8 cellular contexts compared by ENCODE assay signal in the genomic region with DNA sequence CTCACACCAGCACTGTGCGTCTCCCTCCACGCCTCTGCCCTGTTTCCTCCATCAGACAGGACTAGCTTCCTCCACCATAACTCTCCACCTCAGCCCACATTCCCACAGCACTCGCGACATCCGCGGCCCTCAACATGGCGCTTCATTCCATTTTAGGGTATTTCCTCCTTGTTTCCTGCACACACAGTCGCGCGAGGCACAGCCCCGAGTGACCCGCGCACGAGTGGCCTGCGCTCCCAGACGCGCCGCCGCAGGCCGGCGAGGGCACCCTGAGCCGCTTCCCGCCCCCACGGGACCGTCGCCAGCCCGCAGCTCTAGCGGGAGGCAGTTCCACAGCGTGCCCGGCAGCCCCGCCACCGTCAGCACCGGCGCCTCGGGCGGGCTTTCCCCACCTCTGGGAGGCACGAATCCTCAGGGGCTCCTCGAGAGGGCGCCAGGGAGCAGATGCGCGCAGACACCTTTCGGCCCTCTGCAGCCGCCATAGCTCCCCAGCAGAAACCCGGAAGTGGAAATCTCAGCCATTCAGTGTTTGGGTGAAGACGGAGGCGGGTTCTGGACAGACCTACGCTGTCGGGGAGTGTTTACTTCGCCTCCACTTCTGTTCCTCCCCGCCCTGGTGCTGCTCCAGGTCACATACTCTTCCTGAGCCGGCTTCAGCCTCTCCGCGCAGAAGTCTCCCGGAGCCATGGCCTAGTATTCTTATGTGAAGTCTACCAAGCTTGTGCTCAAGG.
DNase-seq lines count a peak whose midpoint lies in the region; ATAC-seq, FAIRE-seq and TF ChIP-seq lines count a peak whose summit lies in the region.
"Not testable (repeated sequence)": the region's sequence is repeated elsewhere in the genome, so short reads cannot be mapped to it uniquely, and the experiment has no call there.

No MANE protein-coding gene starts in this region.

- 11 to 15% methylated on average over 54 of the region's 54 CpGs for WGBS in sigmoid colon, 2 donors
- WGBS in upper lobe of left lung, 2 donors: 12% methylated on average over 54 of the region's 54 CpGs

- peak overlapping the region; percentile 75 for H2AFZ ChIP-seq in HCT116 (ENCODE audit: low read depth, low read length, poor library complexity, severe bottlenecking)

- TF ChIP-seq POLR2A in GM12892 (IDR thresholded peaks at IDR 0.05; ENCODE audit: low read depth, low read length) (peak; percentile 92), HCT116 (IDR thresholded peaks at IDR 0.05; ENCODE audit: borderline replicate concordance, extremely low read depth, insufficient read depth, insufficient read length) (peak; percentile 92), sigmoid colon (IDR thresholded peaks at IDR 0.05) (peak; percentile 51 to 75), upper lobe of left lung (IDR thresholded peaks at IDR 0.05) (peak in 3 of 4 donors; percentile 49 to 80 (median 62))

- not testable (repeated sequence) for H3K79me2 ChIP-seq in HCT116 (ENCODE audit: insufficient read depth, low read length)

- not testable (repeated sequence) for H3K27me3 ChIP-seq in HCT116 (ENCODE audit: insufficient read depth, low read length); sigmoid colon; upper lobe of left lung

- not testable (repeated sequence) for BruUV-seq in HCT116 (replicated peaks; lab: Mats Ljungman, UMichigan)

- not testable (repeated sequence) for H3K9me2 ChIP-seq in HCT116 (ENCODE audit: insufficient read depth)

- H3K27ac Mint-ChIP-seq in activated CD4-positive, alpha-beta memory T cell treated with anti-CD3 and anti-CD28 coated beads, Interleukin-2, amount 10 ng/mL, durations not matched to agents 7 days and 5 days: not testable (repeated sequence)

- TF ChIP-seq CTCF in HCT116 (IDR thresholded peaks at IDR 0.05 in 2 of 3, conservative IDR thresholded peaks at IDR 0.05 in 1 of 3; ENCODE audit: borderline replicate concordance in 1 of 3, insufficient read depth in 1 of 3, low read depth in 2 of 3, low read length in 2 of 3): peak; percentile 58 to 87 (median 86); a peak in 5 of 6 replicates
- TF ChIP-seq CTCF in sigmoid colon (IDR thresholded peaks at IDR 0.05): peak; percentile 7 to 97 (median 54)
- peak; percentile 66 to 97 (median 88) for TF ChIP-seq CTCF in upper lobe of left lung (IDR thresholded peaks at IDR 0.05)

- peak overlapping the region; percentile 86 for H3K4me2 ChIP-seq in HCT116 (ENCODE audit: low read length)

- H4K20me1 ChIP-seq in HCT116 (ENCODE audit: insufficient read depth): not testable (repeated sequence)

- peaks cover 31% of the 10 kb centered on the region for H3K36me3 Mint-ChIP-seq in activated CD4-positive, alpha-beta memory T cell treated with anti-CD3 and anti-CD28 coated beads, Interleukin-2, amount 10 ng/mL, durations not matched to agents 7 days and 5 days (ENCODE audit: low read depth)

- H3K27ac ChIP-seq in HCT116 (ENCODE audit: low read depth, low read length) (peak overlapping the region; percentile 74), sigmoid colon (peak overlapping the region; percentile 87 to 93 (median 90)), upper lobe of left lung (peak overlapping the region; percentile 90 to 96 (median 93))

- intact Hi-C loops in HCT116 (cut with micrococcal nuclease); sigmoid colon (cut with DNase I): not testable (repeated sequence)

- H3K9me3 Mint-ChIP-seq in activated CD4-positive, alpha-beta memory T cell treated with anti-CD3 and anti-CD28 coated beads, Interleukin-2, amount 10 ng/mL, durations not matched to agents 7 days and 5 days: not testable (repeated sequence)

- not testable (repeated sequence) for FAIRE-seq in GM12892 (lab: Jason Lieb, UNC)

- not testable (repeated sequence) for H3K36me3 ChIP-seq in HCT116 (ENCODE audit: control insufficient read depth in 1 of 2, insufficient read depth in 2 of 2, low read length in 2 of 2)
- H3K36me3 ChIP-seq in sigmoid colon (peaks cover 0 to 15% (median 0%) of the 10 kb centered on the region in 4 donors), upper lobe of left lung (peaks cover 0 to 16% (median 3%) of the 10 kb centered on the region in 4 donors)

- in situ Hi-C loops in KBM-7 (cut with MboI; ENCODE audit: low pct_unique_long_range_greater_than_20kb, low sequenced_read_pairs): not testable (repeated sequence)

- H3K4me1 ChIP-seq in HCT116 (ENCODE audit: control insufficient read depth in 1 of 2, insufficient read depth in 2 of 2, low read length in 2 of 2) (peaks cover 8 to 17% of the 10 kb centered on the region in 2 experiments), sigmoid colon (peaks cover 0 to 34% (median 27%) of the 10 kb centered on the region in 4 donors), upper lobe of left lung (peaks cover 16 to 33% (median 27%) of the 10 kb centered on the region in 4 donors)

- not testable (repeated sequence) for H3K4me3 Mint-ChIP-seq in activated CD4-positive, alpha-beta memory T cell treated with anti-CD3 and anti-CD28 coated beads, Interleukin-2, amount 10 ng/mL, durations not matched to agents 7 days and 5 days

- peak; percentile 99 for ATAC-seq in HCT116
- peak; percentile 100 for ATAC-seq in upper lobe of left lung (ENCODE audit: low FRiP score in 2 of 2)

- H3K4me1 Mint-ChIP-seq in activated CD4-positive, alpha-beta memory T cell treated with anti-CD3 and anti-CD28 coated beads, Interleukin-2, amount 10 ng/mL, durations not matched to agents 7 days and 5 days: peaks cover 28% of the 10 kb centered on the region

- TF ChIP-seq EP300 in sigmoid colon (IDR thresholded peaks at IDR 0.05): not testable (repeated sequence)
- peak in 1 of 4 donors; percentile 66 for TF ChIP-seq EP300 in upper lobe of left lung (IDR thresholded peaks at IDR 0.05)

- DNase-seq in GM12892 (ENCODE audit: insufficient read length): peak; percentile 63
- DNase-seq in HCT116 (ENCODE audit: low read depth, low spot score): peak; percentile 97
- DNase-seq in KBM-7: peak; percentile 99
- peak; percentile 99 for DNase-seq in activated CD4-positive, alpha-beta memory T cell treated with anti-CD3 and anti-CD28 coated beads, Interleukin-2, amount 10 ng/mL, durations not matched to agents 7 days and 5 days
- peak; percentile 99 for DNase-seq in dedifferentiated amniotic fluid mesenchymal stem cell (ENCODE audit: extremely low spot score)
- peak; percentile 99 for DNase-seq in iris pigment epithelial cell (ENCODE audit: low read depth)
- peak; percentile 99 for DNase-seq in sigmoid colon
- DNase-seq in upper lobe of left lung: peak; percentile 99 to 100

- CTCF ChIA-PET in HCT116 (lab: Charles Lee): not testable (repeated sequence)
- CTCF ChIA-PET in activated CD4-positive, alpha-beta memory T cell treated with anti-CD3 and anti-CD28 coated beads, Interleukin-2, amount 10 ng/mL, durations not matched to agents 7 days and 5 days (lab: Charles Lee): interaction anchor here (1.0 to 1.7 kb wide), 2 partner anchors 16 to 96 kb away, joined by 3 to 5 read pairs; no protein-coding TSS in a partner anchor

- peak overlapping the region; percentile 83 for H3K9ac ChIP-seq in HCT116 (ENCODE audit: low read length)

- H3K4me3 ChIP-seq in HCT116 (replicated peaks in 1 of 2; ENCODE audit: low read depth in 1 of 2, low read length in 2 of 2) (peak overlapping the region; percentile 82 to 93), sigmoid colon (peak overlapping the region; percentile 60 to 66 (median 65)), upper lobe of left lung (peak overlapping the region; percentile 54 to 86 (median 67))

- not testable (repeated sequence) for H3K27me3 Mint-ChIP-seq in activated CD4-positive, alpha-beta memory T cell treated with anti-CD3 and anti-CD28 coated beads, Interleukin-2, amount 10 ng/mL, durations not matched to agents 7 days and 5 days

- not testable (repeated sequence) for H3K9me3 ChIP-seq in HCT116 (ENCODE audit: control insufficient read depth in 1 of 2, insufficient read depth in 1 of 2, low read depth in 1 of 2, low read length in 2 of 2); sigmoid colon; upper lobe of left lung

- POLR2A ChIA-PET in HCT116 (lab: Charles Lee): not testable (repeated sequence)
- POLR2A ChIA-PET in activated CD4-positive, alpha-beta memory T cell treated with anti-CD3 and anti-CD28 coated beads, Interleukin-2, amount 10 ng/mL, durations not matched to agents 7 days and 5 days (lab: Charles Lee): interaction anchor here (0.7 to 1.7 kb wide), 2 partner anchors 9 to 282 kb away, joined by 4 to 10 read pairs; no protein-coding TSS in a partner anchor

- TF ChIP-seq RAD21 in HCT116 (IDR thresholded peaks at IDR 0.05; ENCODE audit: low read depth): peak; percentile 38

- RAD21 ChIA-PET in HCT116 (lab: Charles Lee; ENCODE audit: low non-redundant PET in 1 of 2, low total read pairs in 2 of 2, uncharacterized antibody in 2 of 2, unreplicated experiment in 2 of 2): not testable (repeated sequence)

TF ChIP-seq in HCT116, 20 proteins besides CTCF, POLR2A, EP300 and RAD21 (continues in another document):
- TF ChIP-seq, protein P1, sequence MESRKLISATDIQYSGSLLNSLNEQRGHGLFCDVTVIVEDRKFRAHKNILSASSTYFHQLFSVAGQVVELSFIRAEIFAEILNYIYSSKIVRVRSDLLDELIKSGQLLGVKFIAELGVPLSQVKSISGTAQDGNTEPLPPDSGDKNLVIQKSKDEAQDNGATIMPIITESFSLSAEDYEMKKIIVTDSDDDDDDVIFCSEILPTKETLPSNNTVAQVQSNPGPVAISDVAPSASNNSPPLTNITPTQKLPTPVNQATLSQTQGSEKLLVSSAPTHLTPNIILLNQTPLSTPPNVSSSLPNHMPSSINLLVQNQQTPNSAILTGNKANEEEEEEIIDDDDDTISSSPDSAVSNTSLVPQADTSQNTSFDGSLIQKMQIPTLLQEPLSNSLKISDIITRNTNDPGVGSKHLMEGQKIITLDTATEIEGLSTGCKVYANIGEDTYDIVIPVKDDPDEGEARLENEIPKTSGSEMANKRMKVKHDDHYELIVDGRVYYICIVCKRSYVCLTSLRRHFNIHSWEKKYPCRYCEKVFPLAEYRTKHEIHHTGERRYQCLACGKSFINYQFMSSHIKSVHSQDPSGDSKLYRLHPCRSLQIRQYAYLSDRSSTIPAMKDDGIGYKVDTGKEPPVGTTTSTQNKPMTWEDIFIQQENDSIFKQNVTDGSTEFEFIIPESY (IDR thresholded peaks at IDR 0.05; ENCODE audit: extremely low read depth, insufficient replicate concordance, low read length): peak; percentile 91
- peak; percentile 21; the same call in 1 of the 2 replicates for TF ChIP-seq FOSL1 (IDR thresholded peaks at IDR 0.05; ENCODE audit: low read depth)
- TF ChIP-seq, protein P2, sequence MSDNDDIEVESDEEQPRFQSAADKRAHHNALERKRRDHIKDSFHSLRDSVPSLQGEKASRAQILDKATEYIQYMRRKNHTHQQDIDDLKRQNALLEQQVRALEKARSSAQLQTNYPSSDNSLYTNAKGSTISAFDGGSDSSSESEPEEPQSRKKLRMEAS (IDR thresholded peaks at IDR 0.05): peak; percentile 88
- peak; percentile 82 for TF ChIP-seq YY1 (IDR thresholded peaks at IDR 0.05; ENCODE audit: extremely low read depth, insufficient replicate concordance, low read depth, low read length)
- peak; percentile 74 for TF ChIP-seq SP1 (IDR thresholded peaks at IDR 0.05; ENCODE audit: low read depth)
- TF ChIP-seq ZFX (IDR thresholded peaks at IDR 0.05): peak; percentile 75; the same call in 1 of the 2 replicates
- peak; percentile 87 for TF ChIP-seq SIN3A (IDR thresholded peaks at IDR 0.05; ENCODE audit: low read depth)

Comparison
In these comparisons a context has a peak if more than half of its experiments do, and no peak if none do; other contexts are left out.
1. Peak in every context shown above with its lines: DNase-seq, ATAC-seq, H3K4me3 ChIP-seq and H3K27ac ChIP-seq.